ENCODE assay signal across 1 cellular context in genomic region chr17:79779088-79779529, GRCh38.
TF ChIP-seq lines count a peak whose summit lies in the region.

No MANE protein-coding gene starts in this region.

TF ChIP-seq in H1, 55 proteins besides CTCF, POLR2A, EP300 and RAD21:
- TF ChIP-seq, protein P1, sequence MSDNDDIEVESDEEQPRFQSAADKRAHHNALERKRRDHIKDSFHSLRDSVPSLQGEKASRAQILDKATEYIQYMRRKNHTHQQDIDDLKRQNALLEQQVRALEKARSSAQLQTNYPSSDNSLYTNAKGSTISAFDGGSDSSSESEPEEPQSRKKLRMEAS (IDR thresholded peaks at IDR 0.05), result 0 out of 2 replicates have a peak, but pooled peaks have one; percentile 0
- no peak for TF ChIP-seq RBBP5 (IDR thresholded peaks at IDR 0.05; ENCODE audit: borderline replicate concordance, low read depth, low read length)
- no peak for TF ChIP-seq TEAD4 (IDR thresholded peaks at IDR 0.05; ENCODE audit: low read depth, low read length)
- TF ChIP-seq POLR2AphosphoS5 (IDR thresholded peaks at IDR 0.05; ENCODE audit: low read depth, low read length), result no peak
- no peak for TF ChIP-seq CBX8 (IDR thresholded peaks at IDR 0.05; ENCODE audit: borderline replicate concordance, low read depth, low read length)
- TF ChIP-seq TAF1 (IDR thresholded peaks at IDR 0.05; ENCODE audit: low read depth, low read length), result 0 out of 2 replicates have a peak, but pooled peaks have one; percentile 0
- TF ChIP-seq SIX5 (IDR thresholded peaks at IDR 0.05; ENCODE audit: low read depth, low read length), result no peak
- no peak for TF ChIP-seq YY1 (IDR thresholded peaks at IDR 0.05; ENCODE audit: low read depth, low read length)
- no peak for TF ChIP-seq JUND (IDR thresholded peaks at IDR 0.05; ENCODE audit: low read length)
- TF ChIP-seq HDAC6 (IDR thresholded peaks at IDR 0.05; ENCODE audit: low read depth, low read length), result no peak
- TF ChIP-seq KDM4A (IDR thresholded peaks at IDR 0.05; ENCODE audit: low read depth, low read length, severe bottlenecking), result no peak
- TF ChIP-seq KDM5A (IDR thresholded peaks at IDR 0.05; ENCODE audit: low read length), result no peak
- no peak for TF ChIP-seq KDM1A (IDR thresholded peaks at IDR 0.05; ENCODE audit: borderline replicate concordance, low read length)
- TF ChIP-seq GTF2F1 (IDR thresholded peaks at IDR 0.05; ENCODE audit: borderline replicate concordance, low read depth, low read length), result no peak
- TF ChIP-seq SAP30 (IDR thresholded peaks at IDR 0.05; ENCODE audit: insufficient read depth, insufficient replicate concordance, low read length), result peak; percentile 87
